In genomic region chr1:24966724-24967346, GRCh38 we compare ENCODE assay signal across 1 cellular context.
TF ChIP-seq lines count a peak whose summit lies in the region.

No MANE protein-coding gene starts in this region.

TF ChIP-seq in K562, 482 proteins besides CTCF, POLR2A, EP300 and RAD21 (continued from another document):
- TF ChIP-seq CTCFL (IDR thresholded peaks at IDR 0.05; ENCODE audit: borderline replicate concordance, insufficient read depth, low read depth, low read length, poor library complexity, severe bottlenecking) (no peak), SNIP1 (IDR thresholded peaks at IDR 0.05; ENCODE audit: low read depth) (no peak), ZNF717 (CRISPR knock-in tag; IDR thresholded peaks at IDR 0.05) (no peak), PHF21A (IDR thresholded peaks at IDR 0.05; ENCODE audit: borderline replicate concordance, low read depth) (no peak), ATF1 (CRISPR knock-in tag; IDR thresholded peaks at IDR 0.05) (no peak), ATF1 (tag; IDR thresholded peaks at IDR 0.05) (peak; percentile 80), MAFG (tag; conservative IDR thresholded peaks at IDR 0.05) (peak; percentile 49)
